Comparison of ENCODE assay signal across 9 cellular contexts in genomic region chr2:317501-318424, GRCh38. TPM values are rescaled to one million over a fixed set of nuclear protein-coding genes. Genes with fewer than 3 reads are reported as not detected.
DNase-seq lines count a peak whose midpoint lies in the region; ATAC-seq and TF ChIP-seq lines count a peak whose summit lies in the region.
"Had no signal": no experiment of that assay in that cellular context is flagged by ENCODE, and none has a peak within 500 bp of the region (broad histone marks: within the 10 kb centered on the region; RNA-seq: fewer than 3 reads in every experiment).

No MANE protein-coding gene starts in this region.

- H3K27ac ChIP-seq in naive thymus-derived CD4-positive, alpha-beta T cell (ENCODE audit: low read depth, low read length): no peak overlapping the region

- intact Hi-C loops in naive thymus-derived CD4-positive, alpha-beta T cell (cut with micrococcal nuclease): no loop called here

- H3K4me3 Mint-ChIP-seq in activated naive CD8-positive, alpha-beta T cell treated with anti-CD3 and anti-CD28 coated beads for 36 hours: no peak overlapping the region
- H3K4me3 Mint-ChIP-seq in naive thymus-derived CD4-positive, alpha-beta T cell: peak overlapping the region in 1 of 10 donors; percentile 62
- H3K4me3 Mint-ChIP-seq: dendritic cell treated with granulocyte-macrophage colony-stimulating factor and Interleukin-4, amounts not matched to agents 40 ng/mL and 50 ng/mL, for 4 days had no signal

- TF ChIP-seq CTCF in GM12865 (IDR thresholded peaks at IDR 0.05; ENCODE audit: insufficient read depth, low read depth, low read length, missing control alignments): no peak

- peak; percentile 31 for DNase-seq in GM12865 (ENCODE audit: low read depth)
- peak; percentile 24 for DNase-seq in activated naive CD8-positive, alpha-beta T cell treated with anti-CD3 and anti-CD28 coated beads for 36 hours
- peak in 1 of 9 donors; percentile 31 for DNase-seq in naive thymus-derived CD4-positive, alpha-beta T cell
- no peak for DNase-seq in NCI-H1417 (lab: John Stamatoyannopoulos, UW)
- no peak for DNase-seq in NCI-H146 (lab: John Stamatoyannopoulos, UW)
- no peak for DNase-seq in NCI-H748 (lab: John Stamatoyannopoulos, UW; ENCODE audit: unreplicated experiment)

- H3K36me3 Mint-ChIP-seq in activated naive CD8-positive, alpha-beta T cell treated with anti-CD3 and anti-CD28 coated beads for 36 hours: peaks cover 5% of the 10 kb centered on the region
- H3K36me3 Mint-ChIP-seq in naive thymus-derived CD4-positive, alpha-beta T cell: no peaks in the 10 kb centered on the region

- peaks cover 6% of the 10 kb centered on the region for H3K9me3 Mint-ChIP-seq in activated naive CD8-positive, alpha-beta T cell treated with anti-CD3 and anti-CD28 coated beads for 36 hours
- H3K9me3 Mint-ChIP-seq in naive thymus-derived CD4-positive, alpha-beta T cell: peaks cover 0 to 5% (median 0%) of the 10 kb centered on the region in 11 donors

- H3K27me3 ChIP-seq in naive thymus-derived CD4-positive, alpha-beta T cell (ENCODE audit: control insufficient read depth in 2 of 2, insufficient read depth in 2 of 2, low read length in 2 of 2): no peaks in the 10 kb centered on the region

- H3K4me1 ChIP-seq in naive thymus-derived CD4-positive, alpha-beta T cell (ENCODE audit: control insufficient read depth in 2 of 2, insufficient read depth in 2 of 2, low read length in 2 of 2): peaks cover 0 to 5% of the 10 kb centered on the region in 2 donors

- peaks cover 17% of the 10 kb centered on the region for H3K4me1 Mint-ChIP-seq in activated naive CD8-positive, alpha-beta T cell treated with anti-CD3 and anti-CD28 coated beads for 36 hours
- H3K4me1 Mint-ChIP-seq in naive thymus-derived CD4-positive, alpha-beta T cell: peaks cover 0 to 16% (median 0%) of the 10 kb centered on the region in 7 donors

- CTCF ChIA-PET in naive thymus-derived CD4-positive, alpha-beta T cell (lab: Charles Lee): no interaction called here

- POLR2A ChIA-PET in naive thymus-derived CD4-positive, alpha-beta T cell (lab: Charles Lee): no interaction called here

- no peak overlapping the region for H3K4me3 ChIP-seq in GM12865 (ENCODE audit: low read depth, low read length)
- no peak overlapping the region for H3K4me3 ChIP-seq in naive thymus-derived CD4-positive, alpha-beta T cell (ENCODE audit: low read length)

- no peaks in the 10 kb centered on the region for H3K9me3 ChIP-seq in naive thymus-derived CD4-positive, alpha-beta T cell (ENCODE audit: control insufficient read depth in 2 of 3, low read length in 3 of 3)

- H3K36me3 ChIP-seq in naive thymus-derived CD4-positive, alpha-beta T cell (ENCODE audit: control insufficient read depth in 2 of 3, insufficient read depth in 3 of 3, low read length in 3 of 3): no peaks in the 10 kb centered on the region

- ATAC-seq in HG03460 (IDR thresholded peaks at IDR 0.05; ENCODE audit: unreplicated experiment): peak; percentile 70
- peak; percentile 50 for ATAC-seq in naive thymus-derived CD4-positive, alpha-beta T cell
- no peak for ATAC-seq in HG03439 (IDR thresholded peaks at IDR 0.05; ENCODE audit: unreplicated experiment)

- peak overlapping the region; percentile 87 for H3K27ac Mint-ChIP-seq in activated naive CD8-positive, alpha-beta T cell treated with anti-CD3 and anti-CD28 coated beads for 36 hours
- H3K27ac Mint-ChIP-seq in naive thymus-derived CD4-positive, alpha-beta T cell: peak overlapping the region in 2 of 9 donors; percentile 31 to 81
- H3K27ac Mint-ChIP-seq: dendritic cell treated with granulocyte-macrophage colony-stimulating factor and Interleukin-4, amounts not matched to agents 40 ng/mL and 50 ng/mL, for 4 days had no signal

- peaks cover 15% of the 10 kb centered on the region for H3K27me3 Mint-ChIP-seq in activated naive CD8-positive, alpha-beta T cell treated with anti-CD3 and anti-CD28 coated beads for 36 hours
- peaks cover 0 to 5% (median 4%) of the 10 kb centered on the region in 5 donors for H3K27me3 Mint-ChIP-seq in naive thymus-derived CD4-positive, alpha-beta T cell
- H3K27me3 Mint-ChIP-seq: dendritic cell treated with granulocyte-macrophage colony-stimulating factor and Interleukin-4, amounts not matched to agents 40 ng/mL and 50 ng/mL, for 4 days had no signal

RNA-seq across cellular contexts. Expression of gene ALKAL2, which starts 29.9 kb away (rescaled TPM):
- not detected for total RNA-seq in activated naive CD8-positive, alpha-beta T cell treated with anti-CD3 and anti-CD28 coated beads for 36 hours
- under 1 TPM in 1 of 5 experiments, not detected in 4; 0.49 TPM for total RNA-seq in naive thymus-derived CD4-positive, alpha-beta T cell
- polyA plus RNA-seq in naive thymus-derived CD4-positive, alpha-beta T cell: under 1 TPM in 1 of 2 donors, not detected in 1; 0.18 TPM

RNA-seq across cellular contexts. Expression of gene ACP1, which starts 53.0 kb away (rescaled TPM):
- total RNA-seq in activated naive CD8-positive, alpha-beta T cell treated with anti-CD3 and anti-CD28 coated beads for 36 hours: 100 to 1,000 TPM; 170 to 172 TPM
- total RNA-seq in naive thymus-derived CD4-positive, alpha-beta T cell: 10 to 100 TPM; 61.1 to 92.7 (median 86.1) TPM
- 100 to 1,000 TPM; 153 to 199 TPM for polyA plus RNA-seq in naive thymus-derived CD4-positive, alpha-beta T cell

RNA-seq across cellular contexts. Expression of gene SH3YL1, which starts 53.9 kb away (rescaled TPM):
- total RNA-seq in activated naive CD8-positive, alpha-beta T cell treated with anti-CD3 and anti-CD28 coated beads for 36 hours: 10 to 100 TPM; 15.8 to 17.9 TPM
- 10 to 100 TPM; 16.5 to 94.1 (median 52.2) TPM for total RNA-seq in naive thymus-derived CD4-positive, alpha-beta T cell
- 10 to 100 TPM; 33.5 to 60.9 TPM for polyA plus RNA-seq in naive thymus-derived CD4-positive, alpha-beta T cell

Comparison
In these comparisons a context has a peak if more than half of its experiments do, and no peak if none do; other contexts are left out.
1. DNase-seq: peak in GM12865 (single experiment) and activated naive CD8-positive, alpha-beta T cell treated with anti-CD3 and anti-CD28 coated beads for 36 hours (single experiment); none in NCI-H1417 (0 of 3), NCI-H146 (single experiment) and NCI-H748 (single experiment).